Comparison of ENCODE assay signal across 38 cellular contexts in the genomic region with DNA sequence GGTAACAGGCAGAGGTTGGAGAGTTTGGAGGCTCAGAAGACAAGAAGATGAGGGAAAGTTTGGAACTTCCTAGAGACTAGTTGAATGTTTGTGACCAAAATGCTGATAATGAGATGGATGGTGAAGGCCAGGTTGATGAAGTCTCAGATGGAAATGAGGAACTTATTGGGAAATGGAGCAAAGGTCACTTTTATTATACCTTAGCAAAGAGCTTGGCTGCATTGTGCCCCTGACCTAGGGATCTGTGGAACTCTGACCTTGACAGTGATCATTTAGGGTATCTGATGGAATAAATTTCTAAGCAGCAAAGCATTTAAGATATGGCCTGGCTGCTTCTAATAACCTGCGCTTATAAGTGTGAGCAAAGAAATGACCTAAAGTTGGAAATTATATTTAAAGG. TPM values are rescaled to one million over a fixed set of nuclear protein-coding genes. Genes with fewer than 3 reads are reported as not detected.
"Had no signal": no experiment of that assay in that cellular context is flagged by ENCODE, and none has a peak within 500 bp of the region (broad histone marks: within the 10 kb centered on the region; RNA-seq: fewer than 3 reads in every experiment).

No MANE protein-coding gene starts in this region.

- H3K4me3 ChIP-seq: MG63 had no signal

- H3K27me3 ChIP-seq: MG63 had no signal

- DNase-seq: Karpas-422, Kasumi-1, MG63, MM.1S, MV-4-11, NCI-H1048, NCI-H1092, NCI-H1092 treated with DMSO at 0.1 percent for 48 hours, NCI-H1105, NCI-H1105 treated with DMSO at 0.1 percent for 48 hours, NCI-H1417, NCI-H1417 treated with DMSO at 0.1 percent for 48 hours, NCI-H1436, NCI-H1436 treated with DMSO at 0.1 percent for 48 hours, NCI-H146, NCI-H1694, NCI-H1694 treated with DMSO at 0.1 percent for 48 hours, NCI-H187, NCI-H187 treated with DMSO at 0.1 percent for 48 hours, NCI-H1930, NCI-H2029, NCI-H2029 treated with DMSO at 0.1 percent for 48 hours, NCI-H2081, NCI-H2081 treated with DMSO at 0.1 percent for 48 hours, NCI-H2107, NCI-H2171, NCI-H2171 treated with DMSO at 0.1 percent for 48 hours, NCI-H2227 treated with DMSO at 0.1 percent for 48 hours, NCI-H226, NCI-H345, NCI-H446, NCI-H446 treated with DMSO at 0.1 percent for 48 hours, NCI-H510A, NCI-H510A treated with DMSO at 0.1 percent for 48 hours had no signal

- H3K9ac ChIP-seq: KMS-11 had no signal

- H3K4me2 ChIP-seq: KMS-11 had no signal

- H3K27ac ChIP-seq: KMS-11 had no signal

- H3K36me3 ChIP-seq: MG63 had no signal

RNA-seq across cellular contexts. Expression of gene FAM3B, which starts 17.2 kb away (rescaled TPM):
- total RNA-seq: LHCN-M2, MCF 10A, NCI-H460 had no signal

RNA-seq across cellular contexts. Expression of gene MX2, which starts 28.1 kb away (rescaled TPM):
- total RNA-seq: MCF 10A had no signal
